Comparison of ENCODE assay signal across 17 cellular contexts in the genomic region with DNA sequence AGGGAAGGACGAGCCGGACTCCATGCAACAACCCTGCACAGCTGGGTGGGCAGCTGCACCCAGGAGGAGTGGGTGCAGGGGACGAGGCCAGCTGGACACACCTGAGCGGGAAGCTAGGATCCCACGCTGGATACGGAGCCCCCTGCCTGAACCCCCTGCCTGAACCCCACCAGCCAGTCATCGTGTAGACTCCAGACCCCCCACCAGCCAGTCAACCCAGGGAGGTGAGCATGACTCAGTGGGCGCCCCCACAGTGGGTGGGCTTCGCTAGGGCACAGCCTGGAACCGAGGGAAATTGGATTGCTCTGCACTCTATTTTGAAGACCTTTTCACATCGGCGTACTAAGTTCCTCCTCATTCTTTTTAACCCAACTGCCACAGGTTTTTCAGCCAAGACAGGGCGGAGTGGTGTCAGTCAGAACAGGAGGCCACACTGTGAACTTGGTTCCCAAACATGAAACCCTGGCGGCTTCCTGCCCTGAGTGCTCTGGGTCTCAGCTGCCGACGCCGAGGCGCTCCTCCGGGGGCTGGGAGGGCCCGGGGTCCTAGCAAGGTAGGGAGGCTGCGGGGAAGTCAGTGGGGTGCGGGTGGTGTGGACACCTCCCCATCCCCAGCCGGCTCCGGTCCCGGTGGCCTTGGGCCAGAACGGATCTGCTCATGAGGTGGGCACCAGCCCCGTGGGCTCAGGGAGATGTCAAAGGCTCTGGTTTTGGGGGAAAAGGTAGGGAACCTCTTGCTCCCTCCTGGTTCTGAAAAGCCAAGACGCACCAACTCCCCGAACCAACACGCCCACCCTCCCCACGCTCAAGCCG. TPM values are rescaled to one million over a fixed set of nuclear protein-coding genes. Genes with fewer than 3 reads are reported as not detected.
DNase-seq lines count a peak whose midpoint lies in the region; ATAC-seq, FAIRE-seq and TF ChIP-seq lines count a peak whose summit lies in the region.
"Had no signal": no experiment of that assay in that cellular context is flagged by ENCODE, and none has a peak within 500 bp of the region (broad histone marks: within the 10 kb centered on the region; RNA-seq: fewer than 3 reads in every experiment).

No MANE protein-coding gene starts in this region.

- no peaks in the 10 kb centered on the region for H3K4me1 ChIP-seq in H9 (ENCODE audit: insufficient read depth, low read length)
- H3K4me1 ChIP-seq in GM12878 (ENCODE audit: control insufficient read depth, insufficient read depth, low read length) = no peaks in the 10 kb centered on the region
- H3K4me1 ChIP-seq: colonic mucosa had no signal

- no peaks in the 10 kb centered on the region for H3K79me2 ChIP-seq in H9 (ENCODE audit: insufficient read depth, low read length)
- no peaks in the 10 kb centered on the region for H3K79me2 ChIP-seq in GM12878 (ENCODE audit: control insufficient read depth, insufficient read depth, low read length)

- H4K8ac ChIP-seq in H9 (replicated peaks; ENCODE audit: insufficient read length, low read depth, low read length) = no peak overlapping the region

- no peak overlapping the region for H3T11ph ChIP-seq in H9 (ENCODE audit: low read length)

- RAD21 ChIA-PET in GM12878 (lab: Charles Lee; ENCODE audit: unreplicated experiment) = no interaction called here

- SMC1A ChIA-PET in GM12878 (lab: Charles Lee; ENCODE audit: uncharacterized antibody, unreplicated experiment) = no interaction called here

- peaks cover 6 to 13% of the 10 kb centered on the region in 2 experiments; a peak in 3 of 4 replicates for H3K36me3 ChIP-seq in GM12878 (ENCODE audit: control insufficient read depth in 2 of 2, insufficient read depth in 2 of 2, low read length in 1 of 2)

- H3K4me3 Mint-ChIP-seq in activated CD4-positive, alpha-beta T cell treated with anti-CD3 and anti-CD28 coated beads, Interleukin-2, amount 10 ng/mL, durations not matched to agents 7 days and 5 days = no peak overlapping the region
- H3K4me3 Mint-ChIP-seq in H9 (no peak overlapping the region), neural crest cell (no peak overlapping the region)
- H3K4me3 Mint-ChIP-seq: activated T-helper 1 cell treated with anti-CD3 and anti-CD28 coated beads, Interleukin-12 subunit alpha, Interleukin-12 subunit beta, Interleukin-2, Interleukin-4 antibody, amounts not matched to agents 30 ng/mL and 10 ng/mL and 1 ng/mL, durations not matched to agents 14 hours and 24 hours and 36 hours; memory B cell; natural killer cell had no signal

- intact Hi-C loops in GM12878 (cut with micrococcal nuclease; ENCODE audit: unreplicated experiment) = no loop called here

- in situ Hi-C loops in GM12878 (cut with MboI) = no loop called here

- H3K4ac ChIP-seq in H9 (ENCODE audit: low read depth, low read length) = no peak overlapping the region

- H4K20me1 ChIP-seq in H9 (ENCODE audit: control insufficient read depth, insufficient read depth, insufficient read length) (no peaks in the 10 kb centered on the region), GM12878 (ENCODE audit: control insufficient read depth, insufficient read depth) (no peaks in the 10 kb centered on the region)

- no peaks in the 10 kb centered on the region for H3K27me3 ChIP-seq in H9 (ENCODE audit: insufficient read depth, low read length)
- no peaks in the 10 kb centered on the region for H3K27me3 ChIP-seq in GM12878 (replicated peaks in 1 of 2; ENCODE audit: control insufficient read depth in 2 of 2, insufficient read depth in 2 of 2, low read length in 1 of 2)
- H3K27me3 ChIP-seq: colonic mucosa, gastrocnemius medialis had no signal

- peak overlapping the region; percentile 9 for H3K4me2 ChIP-seq in H9 (ENCODE audit: insufficient read depth, insufficient read length, low read length)
- H3K4me2 ChIP-seq in GM12878 (ENCODE audit: control insufficient read depth, insufficient read depth) = no peak overlapping the region

- no peak overlapping the region for H3K23ac ChIP-seq in H9 (ENCODE audit: insufficient read length, low read depth, low read length)

- POLR2A ChIA-PET in activated CD4-positive, alpha-beta T cell treated with anti-CD3 and anti-CD28 coated beads, Interleukin-2, amount 10 ng/mL, durations not matched to agents 7 days and 5 days (lab: Charles Lee) = no interaction called here
- POLR2A ChIA-PET in GM12878 (lab: Charles Lee) = no interaction called here

- H2BK15ac ChIP-seq in H9 (ENCODE audit: low read depth, low read length) = no peak overlapping the region

- no peaks in the 10 kb centered on the region for H3K79me1 ChIP-seq in H9 (ENCODE audit: insufficient read depth, low read depth, low read length, poor library complexity, severe bottlenecking)

- H3K27ac ChIP-seq in H9 (ENCODE audit: insufficient read length, low read depth, low read length) (no peak overlapping the region), GM12878 (ENCODE audit: control insufficient read depth, insufficient read depth) (no peak overlapping the region)
- H3K27ac ChIP-seq: colonic mucosa, epithelial cell of prostate, gastrocnemius medialis had no signal

- TF ChIP-seq RAD21 in GM12878 (IDR thresholded peaks at IDR 0.05; ENCODE audit: insufficient read depth, low read depth, low read length) = no peak

- H2BK12ac ChIP-seq in H9 (ENCODE audit: insufficient read length, low read depth, low read length) = no peak overlapping the region

- no peak overlapping the region for H2AK5ac ChIP-seq in H9 (ENCODE audit: insufficient read length, low read length)

- no peak overlapping the region for H3K56ac ChIP-seq in H9 (ENCODE audit: insufficient read length, low read depth, low read length)

- H3K18ac ChIP-seq in H9 (ENCODE audit: insufficient read length, low read depth, low read length) = no peak overlapping the region

- TF ChIP-seq EP300 in GM12878 (IDR thresholded peaks at IDR 0.05; ENCODE audit: borderline replicate concordance in 1 of 2, control insufficient read depth in 1 of 2, low read depth in 2 of 2, low read length in 2 of 2) = no peak

- H2AFZ ChIP-seq in H9 (ENCODE audit: low read length) (no peak overlapping the region), GM12878 (ENCODE audit: control insufficient read depth, low read depth, low read length) (no peak overlapping the region)

- H3K9me3 ChIP-seq in H9 (ENCODE audit: control insufficient read depth, low read depth, low read length) (no peaks in the 10 kb centered on the region), GM12878 (replicated peaks; ENCODE audit: control insufficient read depth, insufficient read depth, low read length) (peaks cover 3% of the 10 kb centered on the region; the same call in 2 of the 3 replicates)
- H3K9me3 ChIP-seq: colonic mucosa had no signal

- H3K27ac Mint-ChIP-seq in activated CD4-positive, alpha-beta T cell treated with anti-CD3 and anti-CD28 coated beads, Interleukin-2, amount 10 ng/mL, durations not matched to agents 7 days and 5 days = peak overlapping the region; percentile 46
- H3K27ac Mint-ChIP-seq in H9 (peak overlapping the region in 2 of 3 experiments; percentile 44 to 61; a peak in 2 of 7 replicates), neural crest cell (ENCODE audit: unreplicated experiment) (peak overlapping the region; percentile 45)
- H3K27ac Mint-ChIP-seq: activated T-helper 1 cell treated with anti-CD3 and anti-CD28 coated beads, Interleukin-12 subunit alpha, Interleukin-12 subunit beta, Interleukin-2, Interleukin-4 antibody, amounts not matched to agents 30 ng/mL and 10 ng/mL and 1 ng/mL, durations not matched to agents 14 hours and 24 hours and 36 hours; memory B cell; natural killer cell had no signal

- H3K4me3 ChIP-seq in GM12878 = no peak overlapping the region
- H3K4me3 ChIP-seq: colonic mucosa, gastrocnemius medialis had no signal

- H2BK20ac ChIP-seq in H9 (ENCODE audit: low read depth, low read length, poor library complexity, severe bottlenecking) = no peak overlapping the region

- TF ChIP-seq CTCF in H9 (conservative IDR thresholded peaks at IDR 0.05) (no peak), GM12878 (IDR thresholded peaks at IDR 0.05 in 2 of 3, conservative IDR thresholded peaks at IDR 0.05 in 1 of 3; ENCODE audit: control insufficient read depth in 2 of 3, extremely low read depth in 1 of 3, insufficient read depth in 1 of 3, low read depth in 3 of 3, low read length in 3 of 3) (no peak), neural crest cell (conservative IDR thresholded peaks at IDR 0.05) (no peak)

- no peaks in the 10 kb centered on the region for H3K23me2 ChIP-seq in H9 (ENCODE audit: insufficient read length, low read depth, low read length, poor library complexity, severe bottlenecking)

- no peak overlapping the region for H2BK120ac ChIP-seq in H9 (ENCODE audit: low read depth, low read length, poor library complexity, severe bottlenecking)

- no peak for FAIRE-seq in GM12878 (lab: Jason Lieb, UNC)
- FAIRE-seq: G401.6, GM12892 had no signal

- no peak overlapping the region for H4K5ac ChIP-seq in H9 (ENCODE audit: insufficient read length, low read depth, low read length)

- H3K4me1 Mint-ChIP-seq in activated CD4-positive, alpha-beta T cell treated with anti-CD3 and anti-CD28 coated beads, Interleukin-2, amount 10 ng/mL, durations not matched to agents 7 days and 5 days = peaks cover 9% of the 10 kb centered on the region
- H3K4me1 Mint-ChIP-seq in H9 (peaks cover 8 to 9% of the 10 kb centered on the region in 2 experiments), neural crest cell (peaks cover 4% of the 10 kb centered on the region)
- H3K4me1 Mint-ChIP-seq: memory B cell had no signal

- TF ChIP-seq POLR2A in GM12878 (IDR thresholded peaks at IDR 0.05; ENCODE audit: low read depth, low read length) = peak; percentile 12; the same call in 1 of the 2 replicates

- no peak overlapping the region for H2BK5ac ChIP-seq in H9 (ENCODE audit: insufficient read length, low read length)

- DNase-seq in activated CD4-positive, alpha-beta T cell treated with anti-CD3 and anti-CD28 coated beads, Interleukin-2, amount 10 ng/mL, durations not matched to agents 7 days and 5 days = peak; percentile 27
- DNase-seq in activated CD4-positive, alpha-beta T cell treated with anti-CD3 and anti-CD28 coated beads for 48 hours = no peak
- no peak for DNase-seq in H9
- no peak for DNase-seq in GM12878 (ENCODE audit: low read depth, low spot score)
- DNase-seq in neural crest cell (ENCODE audit: low read depth, low spot score) = no peak
- no peak for DNase-seq in EL
- DNase-seq in HPDE6-E6E7 (ENCODE audit: extremely low spot score) = no peak
- DNase-seq: colonic mucosa, natural killer cell, SHP77 had no signal

- BruUV-seq in GM12878 (replicated peaks; lab: Mats Ljungman, UMichigan) = no TSS peak

- H3K36me3 Mint-ChIP-seq in activated CD4-positive, alpha-beta T cell treated with anti-CD3 and anti-CD28 coated beads, Interleukin-2, amount 10 ng/mL, durations not matched to agents 7 days and 5 days (ENCODE audit: low read depth) = peaks cover 12% of the 10 kb centered on the region
- H3K36me3 Mint-ChIP-seq in H9 (ENCODE audit: insufficient read depth in 1 of 3, low read depth in 3 of 3) (peaks cover 21 to 35% (median 33%) of the 10 kb centered on the region in 3 experiments), neural crest cell (ENCODE audit: low read depth) (peaks cover 9% of the 10 kb centered on the region)

- no peak for ATAC-seq in GM12878
- no peak for ATAC-seq in HG02938 (IDR thresholded peaks at IDR 0.05; ENCODE audit: unreplicated experiment)
- ATAC-seq: gastrocnemius medialis had no signal

- peaks cover 1% of the 10 kb centered on the region for H3K27me3 Mint-ChIP-seq in activated CD4-positive, alpha-beta T cell treated with anti-CD3 and anti-CD28 coated beads, Interleukin-2, amount 10 ng/mL, durations not matched to agents 7 days and 5 days
- no peaks in the 10 kb centered on the region for H3K27me3 Mint-ChIP-seq in H9 (ENCODE audit: low read depth)
- H3K27me3 Mint-ChIP-seq in neural crest cell (ENCODE audit: low read depth) = peaks cover 2% of the 10 kb centered on the region
- H3K27me3 Mint-ChIP-seq: memory B cell had no signal

- peaks cover 7% of the 10 kb centered on the region for H3K9me3 Mint-ChIP-seq in activated CD4-positive, alpha-beta T cell treated with anti-CD3 and anti-CD28 coated beads, Interleukin-2, amount 10 ng/mL, durations not matched to agents 7 days and 5 days
- H3K9me3 Mint-ChIP-seq in H9 (peaks cover 10 to 12% of the 10 kb centered on the region in 2 experiments), neural crest cell (peaks cover 8% of the 10 kb centered on the region)

- no peak overlapping the region for H4K91ac ChIP-seq in H9 (ENCODE audit: insufficient read length, low read depth, low read length)

- WGBS in H9 (ENCODE audit: extremely low coverage, insufficient read length, low lambda C conversion rate) = no CpG with 5 or more reads among the region's 32 CpGs
- 87% methylated on average over 28 of the region's 32 CpGs for WGBS in GM12878 (ENCODE audit: insufficient coverage, insufficient replicate concordance, low lambda C conversion rate, missing lambda C conversion rate)

- no peak overlapping the region; the same call in 1 of the 2 replicates for H3K14ac ChIP-seq in H9 (ENCODE audit: insufficient read depth, low read length)

- H3K9ac ChIP-seq in H9 (ENCODE audit: extremely low read depth, insufficient read length, low read length) = no peak overlapping the region
- H3K9ac ChIP-seq in GM12878 (ENCODE audit: control insufficient read depth, insufficient read depth, low read length) = no peak overlapping the region

- CTCF ChIA-PET in activated CD4-positive, alpha-beta T cell treated with anti-CD3 and anti-CD28 coated beads, Interleukin-2, amount 10 ng/mL, durations not matched to agents 7 days and 5 days (lab: Charles Lee) = no interaction called here
- CTCF ChIA-PET in GM12878 (lab: Yijun Ruan, JAX) = interaction anchor here (1.0 kb wide), 1 partner anchor 160 kb away, joined by 3 read pairs; no protein-coding TSS in a partner anchor

RNA-seq across cellular contexts. Expression of a gene that starts 57.0 kb away (rescaled TPM):
- 10 to 100 TPM; 46.9 to 49.2 TPM for total RNA-seq in activated CD4-positive, alpha-beta T cell treated with anti-CD3 and anti-CD28 coated beads, Interleukin-2, amount 10 ng/mL, durations not matched to agents 7 days and 5 days
- 51.3 and 53.3 TPM in 2 replicates for total RNA-seq in H9 (2021)
- total RNA-seq in GM12878 (2013; cell fraction: nucleolus; rRNA removed) = 53.3 and 67.3 TPM in 2 replicates
- 15.2 and 16.4 TPM in 2 replicates for total RNA-seq in GM12878 (2014; rRNA removed)
- 11.7 and 12.3 TPM in 2 replicates for total RNA-seq in GM12878 (2014; rRNA removed; fragmentation: Illumina TruSeq; extraction: Trizol)
- total RNA-seq in GM12878 (2021) = 26.4 and 26.9 TPM in 2 replicates
- polyA plus RNA-seq in GM12878 (2011; ENCODE audit: low read depth) = 6.0 TPM
- 4.1 and 4.8 TPM in 2 replicates for polyA plus RNA-seq in GM12878 (2011; rRNA removed)
- 5.0 TPM in 2 replicates for polyA plus RNA-seq in GM12878 (2011; cell fraction: cytosol; rRNA removed)
- polyA plus RNA-seq in GM12878 (2011; cell fraction: nucleus; rRNA removed) = 30.6 and 48.0 TPM in 2 replicates
- polyA plus RNA-seq in GM12878 (2012) = 13.8 and 14.2 TPM in 2 replicates
- polyA plus RNA-seq in GM12878 (2014; fragmentation: Illumina TruSeq; extraction: Trizol) = 4.2 and 9.4 TPM in 2 replicates
- 1 to 10 TPM in 1 of 2 experiments, under 1 TPM in 1; 0.90 to 2.1 TPM for polyA plus RNA-seq in GM12878 (2014; fragmentation: Nextera tagmentation; extraction: Ambion mirVana)
- polyA plus RNA-seq in GM12878 (2014; rRNA removed) = 17.9 and 19.0 TPM in 2 replicates
- polyA plus RNA-seq in GM12878 (2016; fragmentation: Nextera tagmentation; extraction: Ambion mirVana) = 1 to 10 TPM; 2.9 to 3.2 TPM
- 7.3 and 10.7 TPM in 2 replicates for polyA minus RNA-seq in GM12878 (2011; rRNA and poly(A)+ RNA removed)
- 5.3 and 5.6 TPM in 2 replicates for polyA minus RNA-seq in GM12878 (2011; cell fraction: cytosol; rRNA and poly(A)+ RNA removed)
- 14.0 and 24.9 TPM in 2 replicates for polyA minus RNA-seq in GM12878 (2011; cell fraction: nucleus; rRNA and poly(A)+ RNA removed)
- total RNA-seq in neural crest cell = 55.5 and 59.1 TPM in 2 replicates
